Comparison of ENCODE assay signal across 2 cellular contexts in genomic region chr13:113887700-113888201, GRCh38.
TF ChIP-seq lines count a peak whose summit lies in the region.

No MANE protein-coding gene starts in this region.

TF ChIP-seq in IMR-90, 13 proteins besides CTCF, POLR2A, EP300 and RAD21:
- TF ChIP-seq FOS (IDR thresholded peaks at IDR 0.05; ENCODE audit: low read depth, low read length) = no peak

TF ChIP-seq in K562, 482 proteins besides CTCF, POLR2A, EP300 and RAD21:
- 0 out of 2 replicates have a peak, but pooled peaks have one; percentile 29 for TF ChIP-seq ZNF263 (CRISPR knock-in tag; IDR thresholded peaks at IDR 0.05; ENCODE audit: borderline replicate concordance)
- no peak for TF ChIP-seq NELFE (IDR thresholded peaks at IDR 0.05; ENCODE audit: insufficient read depth, insufficient read length)
TF ChIP-seq in K562: peak in this region for 1.
